In genomic region chr6:27836080-27836782, GRCh38 we compare ENCODE assay signal across 8 cellular contexts.
DNase-seq lines count a peak whose midpoint lies in the region; ATAC-seq and TF ChIP-seq lines count a peak whose summit lies in the region.

No MANE protein-coding gene starts in this region.

- peak overlapping the region; percentile 69 for H3K4me3 ChIP-seq in RWPE2 (ENCODE audit: severe bottlenecking)
- H3K4me3 ChIP-seq in iPS-11a (ENCODE audit: low read depth, low read length): peak overlapping the region; percentile 93

- DNase-seq in NCI-H1092 treated with DMSO at 0.1 percent for 48 hours (lab: John Stamatoyannopoulos, UW) (peak; percentile 30), NCI-H1092 (lab: John Stamatoyannopoulos, UW) (no peak), RWPE2 (ENCODE audit: low spot score) (no peak), superior temporal gyrus (ENCODE audit: extremely low spot score) (peak; percentile 22), UCSD-AML1 (lab: John Stamatoyannopoulos, UW; ENCODE audit: unreplicated experiment) (no peak), germinal center (ENCODE audit: low spot score) (no peak)

- peaks cover 27% of the 10 kb centered on the region for H3K4me1 ChIP-seq in RWPE2 (ENCODE audit: insufficient read depth, poor library complexity, severe bottlenecking)

- no peak for TF ChIP-seq CTCF in RWPE2 (IDR thresholded peaks at IDR 0.05; ENCODE audit: poor library complexity, severe bottlenecking)

- H3K36me3 ChIP-seq in RWPE2 (ENCODE audit: low read depth): no peaks in the 10 kb centered on the region

- H3K9me3 ChIP-seq in RWPE2 (ENCODE audit: severe bottlenecking): no peaks in the 10 kb centered on the region

- ATAC-seq in RWPE2 (ENCODE audit: low read depth): no peak
- no peak for ATAC-seq in HG02885 (IDR thresholded peaks at IDR 0.05; ENCODE audit: poor library complexity, unreplicated experiment)

- no peaks in the 10 kb centered on the region for H3K27me3 ChIP-seq in RWPE2 (ENCODE audit: insufficient read depth, poor library complexity, severe bottlenecking)

- H3K27ac ChIP-seq in RWPE2 (ENCODE audit: poor library complexity, severe bottlenecking): peak overlapping the region; percentile 93

Comparison
In these comparisons a context has a peak if more than half of its experiments do, and no peak if none do; other contexts are left out.
1. DNase-seq: peak in NCI-H1092 treated with DMSO at 0.1 percent for 48 hours (single experiment) and superior temporal gyrus (single experiment); none in NCI-H1092 (single experiment), RWPE2 (single experiment), UCSD-AML1 (single experiment) and germinal center (single experiment).